Comparison of ENCODE assay signal across 8 cellular contexts in the genomic region with DNA sequence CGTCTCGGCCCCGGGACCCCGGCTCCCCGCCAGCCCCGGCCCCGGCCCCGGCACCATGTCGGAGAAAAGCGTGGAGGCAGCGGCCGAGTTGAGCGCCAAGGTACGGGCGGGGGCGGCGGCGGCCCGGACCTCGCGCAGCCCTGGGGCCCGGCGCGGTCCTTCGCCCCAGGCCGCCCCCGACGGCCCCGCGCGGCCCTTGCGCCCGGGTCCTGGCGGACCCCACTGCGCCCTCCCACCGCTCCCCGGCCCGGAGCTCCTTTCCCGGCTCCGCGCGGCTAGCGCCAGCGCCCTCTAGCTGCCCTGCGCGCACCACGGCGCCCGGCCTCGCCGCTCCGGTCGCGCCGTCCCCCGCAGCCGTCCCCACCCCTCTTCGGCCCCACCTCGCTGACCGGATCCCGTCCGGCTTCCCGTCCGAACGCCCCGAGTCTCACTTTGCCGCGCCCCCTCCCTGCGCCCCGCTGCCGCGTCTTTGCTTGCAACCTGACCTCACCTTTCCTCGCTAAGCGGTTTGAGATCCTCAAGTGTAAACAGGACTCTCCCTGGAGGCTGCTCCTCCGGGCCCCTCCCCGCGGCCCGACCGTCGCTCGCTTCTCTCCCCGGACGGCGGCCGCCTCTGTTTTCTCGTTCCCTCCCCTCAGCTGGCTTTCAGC. TPM values are rescaled to one million over a fixed set of nuclear protein-coding genes. Genes with fewer than 3 reads are reported as not detected.
DNase-seq lines count a peak whose midpoint lies in the region; ATAC-seq and TF ChIP-seq lines count a peak whose summit lies in the region.

No MANE protein-coding gene starts in this region.

- H3K4me3 ChIP-seq in WERI-Rb-1 (ENCODE audit: low read depth, low read length), result peak overlapping the region; percentile 76

- peak; percentile 72 for TF ChIP-seq CTCF in WERI-Rb-1 (IDR thresholded peaks at IDR 0.05; ENCODE audit: low read depth, low read length)

- H3K36me3 ChIP-seq in WERI-Rb-1, result peaks cover 40% of the 10 kb centered on the region

- peak; percentile 47 for ATAC-seq in HG02571 (IDR thresholded peaks at IDR 0.05; ENCODE audit: unreplicated experiment)
- peak; percentile 72 for ATAC-seq in left colon

- intact Hi-C loops in left colon (cut with DNase I, micrococcal nuclease), result no loop called here

- no peaks in the 10 kb centered on the region for H3K27me3 ChIP-seq in WERI-Rb-1 (ENCODE audit: insufficient read depth, low read depth, severe bottlenecking)

- DNase-seq in NCI-H2227 (lab: John Stamatoyannopoulos, UW; ENCODE audit: unreplicated experiment), result peak; percentile 66
- no peak for DNase-seq in NCI-H2227 treated with DMSO at 0.1 percent for 48 hours (lab: John Stamatoyannopoulos, UW)
- peak; percentile 80 to 84 (median 81) for DNase-seq in NCI-H1417 (lab: John Stamatoyannopoulos, UW)
- DNase-seq in WERI-Rb-1, result peak; percentile 68
- peak; percentile 51 for DNase-seq in dedifferentiated amniotic fluid mesenchymal stem cell (ENCODE audit: extremely low spot score)
- peak; percentile 76 to 86 for DNase-seq in left colon
- DNase-seq in stimulated activated CD4-positive, alpha-beta T cell treated with anti-CD3 and anti-CD28 coated beads, Interleukin-4, amount 100 ng/mL, for 24 hours, result peak; percentile 53

- H3K27ac ChIP-seq in WERI-Rb-1, result peak overlapping the region; percentile 96

- no peaks in the 10 kb centered on the region for H3K9me3 ChIP-seq in WERI-Rb-1 (ENCODE audit: severe bottlenecking)

RNA-seq across cellular contexts. Expression of gene PTMS, which starts 0.6 kb away (rescaled TPM):
- total RNA-seq in left colon, result 100 to 1,000 TPM in 1 of 2 donors, 10 to 100 TPM in 1; 89.6 to 123 TPM

RNA-seq across cellular contexts. Expression of gene LAG3, which starts 5.5 kb away (rescaled TPM):
- total RNA-seq in left colon, result 1 to 10 TPM in 1 of 2 donors, under 1 TPM in 1; 0.89 to 1.6 TPM

RNA-seq across cellular contexts. Expression of gene MLF2, which starts 13.8 kb away (rescaled TPM):
- 100 to 1,000 TPM; 167 to 180 TPM for total RNA-seq in left colon

RNA-seq across cellular contexts. Expression of gene CD4, which starts 22.6 kb away (rescaled TPM):
- 10 to 100 TPM in 1 of 2 donors, 1 to 10 TPM in 1; 4.3 to 18.1 TPM for total RNA-seq in left colon

RNA-seq across cellular contexts. Expression of gene COPS7A, which starts 42.9 kb away (rescaled TPM):
- 10 to 100 TPM; 37.2 to 40.8 TPM for total RNA-seq in left colon
